ENCODE assay signal across 20 cellular contexts in genomic region chr3:76501315-76501714, GRCh38.
A peak's percentile ranks its signal among the peaks of the same experiment; 100 is the strongest.
DNase-seq lines count a peak whose midpoint lies in the region; ATAC-seq and TF ChIP-seq lines count a peak whose summit lies in the region.
"Had no signal": no experiment of that assay in that cellular context is flagged by ENCODE, and none has a peak within 500 bp of the region (broad histone marks: within the 10 kb centered on the region; RNA-seq: fewer than 3 reads in every experiment).

No MANE protein-coding gene starts in this region.

- TF ChIP-seq RAD21 in SK-N-SH (IDR thresholded peaks at IDR 0.05; ENCODE audit: low read length), result no peak

- H3F3A ChIP-seq in SK-N-SH (replicated peaks; ENCODE audit: insufficient read depth), result peaks cover 8% of the 10 kb centered on the region

- no peaks in the 10 kb centered on the region for H4K20me1 ChIP-seq in SK-N-SH (ENCODE audit: insufficient read depth)
- H4K20me1 ChIP-seq: BLaER1 treated with 17β-estradiol and CSF1 and Interleukin-3, amounts not matched to agents 10 nM and 100 nM had no signal

- no peak overlapping the region for H2AFZ ChIP-seq in SK-N-SH (ENCODE audit: low read depth)
- H2AFZ ChIP-seq: GM23338 had no signal

- ATAC-seq in SK-N-SH treated with all-trans-retinoic acid at 6 μM for 48 hours (no peak; the same call in 1 of the 3 replicates), left lung (peak; percentile 69), GM18861 (IDR thresholded peaks at IDR 0.05; ENCODE audit: unreplicated experiment) (no peak), HG03135 (IDR thresholded peaks at IDR 0.05; ENCODE audit: unreplicated experiment) (no peak)
- ATAC-seq: A549, GM23338, HCT116 had no signal

- H3K27me3 ChIP-seq in SK-N-SH (ENCODE audit: insufficient read depth) (no peaks in the 10 kb centered on the region), left lung (no peaks in the 10 kb centered on the region)
- H3K27me3 ChIP-seq: BE2C; BLaER1 treated with 17β-estradiol and CSF1 and Interleukin-3, amounts not matched to agents 10 nM and 100 nM had no signal

- H3K4me3 ChIP-seq in SK-N-SH (ENCODE audit: low read depth in 2 of 2, low read length in 1 of 2) (no peak overlapping the region), left lung (no peak overlapping the region)
- H3K4me3 ChIP-seq: A549; BLaER1 treated with 17β-estradiol and CSF1 and Interleukin-3, amounts not matched to agents 10 nM and 100 nM; GM23338 had no signal

- POLR2A ChIA-PET in SK-N-SH (lab: Yijun Ruan, JAX), result no interaction called here

- peak overlapping the region; percentile 23; the same call in 1 of the 2 replicates for H3K4me2 ChIP-seq in SK-N-SH
- H3K4me2 ChIP-seq: A549, GM23338 had no signal

- H3K4me1 ChIP-seq in SK-N-SH (ENCODE audit: control insufficient read depth in 1 of 2, insufficient read depth in 2 of 2, low read depth in 1 of 2, low read length in 1 of 2) (no peaks in the 10 kb centered on the region; a peak in 1 of 4 replicates), left lung (no peaks in the 10 kb centered on the region)
- H3K4me1 ChIP-seq: A549, BE2C had no signal

- CTCF ChIA-PET in SK-N-SH (lab: Yijun Ruan, JAX), result no interaction called here

- no peaks in the 10 kb centered on the region for H3K9me2 ChIP-seq in SK-N-SH

- WGBS in SK-N-SH (ENCODE audit: low lambda C conversion rate), result 14% methylated on average over 1 of the region's 1 CpG

- TF ChIP-seq EP300 in SK-N-SH (IDR thresholded peaks at IDR 0.05; ENCODE audit: borderline replicate concordance in 1 of 2, low read depth in 1 of 2, low read length in 1 of 2), result no peak

- H3K36me3 ChIP-seq in SK-N-SH (replicated peaks in 1 of 2; ENCODE audit: control insufficient read depth in 1 of 2, insufficient read depth in 2 of 2, low read length in 1 of 2), result no peaks in the 10 kb centered on the region
- H3K36me3 ChIP-seq in left lung, result no peaks in the 10 kb centered on the region
- H3K36me3 ChIP-seq: BE2C had no signal

- H3K9ac ChIP-seq in SK-N-SH, result no peak overlapping the region
- H3K9ac ChIP-seq: BLaER1 treated with 17β-estradiol and CSF1 and Interleukin-3, amounts not matched to agents 10 nM and 100 nM had no signal

- intact Hi-C loops in left lung (cut with DNase I), result no loop called here

- H3K27ac ChIP-seq in SK-N-SH (ENCODE audit: low read depth in 2 of 2, low read length in 1 of 2) (peak overlapping the region; percentile 41 to 50; a peak in 3 of 4 replicates), left lung (no peak overlapping the region), caudate nucleus (ENCODE audit: low read depth, low read length) (no peak overlapping the region)
- H3K27ac ChIP-seq: A549; BLaER1 treated with 17β-estradiol and CSF1 and Interleukin-3, amounts not matched to agents 10 nM and 100 nM had no signal

- H3K9me3 ChIP-seq in SK-N-SH, result no peaks in the 10 kb centered on the region
- peaks cover 0 to 4% of the 10 kb centered on the region in 2 donors for H3K9me3 ChIP-seq in left lung
- H3K9me3 ChIP-seq: A549, BE2C had no signal

- TF ChIP-seq CTCF in SK-N-SH (IDR thresholded peaks at IDR 0.05), result no peak
- no peak for TF ChIP-seq CTCF in left lung (IDR thresholded peaks at IDR 0.05)

- DNase-seq in SK-N-SH (no peak), kidney glomerular epithelial cell (lab: John Stamatoyannopoulos, UW) (peak; percentile 12), left lung (no peak), caudate nucleus (lab: John Stamatoyannopoulos, UW) (no peak)
- DNase-seq: 8988T; ACHN; AML-193; BE2C; CD4-positive, alpha-beta T cell; CD8-positive, alpha-beta memory T cell; DMS 273 treated with DMSO at 0.1 percent for 48 hours; DND-41; H9 had no signal

- H3K79me2 ChIP-seq in SK-N-SH (ENCODE audit: insufficient read depth), result no peaks in the 10 kb centered on the region

TF ChIP-seq in SK-N-SH, 30 proteins besides CTCF, POLR2A, EP300 and RAD21:
- TF ChIP-seq MAX (IDR thresholded peaks at IDR 0.05; ENCODE audit: low read depth) (no peak), GABPA (IDR thresholded peaks at IDR 0.05; ENCODE audit: low read depth) (no peak), JUND (IDR thresholded peaks at IDR 0.05) (no peak), POLR2AphosphoS5 (IDR thresholded peaks at IDR 0.05; ENCODE audit: low read depth, low read length) (no peak), TCF12 (IDR thresholded peaks at IDR 0.05) (no peak)

TF ChIP-seq in SK-N-SH treated with all-trans-retinoic acid at 6 μM for 48 hours, 23 proteins besides CTCF, POLR2A, EP300 and RAD21:
- TF ChIP-seq TSHZ2 (CRISPR knock-in tag; IDR thresholded peaks at IDR 0.05), result no peak
- no peak for TF ChIP-seq CSDC2 (CRISPR knock-in tag; IDR thresholded peaks at IDR 0.05)
- TF ChIP-seq OSR1 (CRISPR knock-in tag; IDR thresholded peaks at IDR 0.05), result no peak
- no peak for TF ChIP-seq ARNTL (CRISPR knock-in tag; IDR thresholded peaks at IDR 0.05; ENCODE audit: borderline replicate concordance, low read depth)
- TF ChIP-seq ZNF70 (CRISPR knock-in tag; IDR thresholded peaks at IDR 0.05), result no peak
- TF ChIP-seq ZFP30 (CRISPR knock-in tag; IDR thresholded peaks at IDR 0.05), result no peak
- TF ChIP-seq TCF4 (CRISPR knock-in tag; IDR thresholded peaks at IDR 0.05; ENCODE audit: borderline replicate concordance), result no peak

Comparison
In these comparisons a context has a peak if more than half of its experiments do, and no peak if none do; other contexts are left out.
1. H3K27ac ChIP-seq: peak in SK-N-SH (2 of 2); none in left lung (0 of 2) and caudate nucleus (single experiment).